Comparison of ENCODE assay signal across 6 cellular contexts in the genomic region with DNA sequence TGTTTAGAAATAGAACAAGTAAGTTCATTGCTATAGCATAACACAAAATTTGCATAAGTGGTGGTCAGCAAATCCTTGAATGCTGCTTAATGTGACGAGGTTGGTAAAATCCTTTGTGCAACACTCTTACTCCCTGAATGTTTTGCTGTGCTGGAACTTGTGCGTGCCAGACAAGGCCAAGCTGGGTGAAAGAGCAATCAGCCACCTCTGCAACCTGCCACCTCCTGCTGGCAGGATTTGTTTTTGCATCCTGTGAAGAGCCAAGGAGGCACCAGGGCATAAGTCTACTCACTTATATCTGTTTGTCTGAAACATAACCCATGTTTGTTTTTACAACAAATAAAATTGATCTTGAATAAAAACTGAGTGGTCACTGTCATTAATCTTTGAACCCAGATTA. TPM values are rescaled to one million over a fixed set of nuclear protein-coding genes. Genes with fewer than 3 reads are reported as not detected.
"Had no signal": no experiment of that assay in that cellular context is flagged by ENCODE, and none has a peak within 500 bp of the region (broad histone marks: within the 10 kb centered on the region; RNA-seq: fewer than 3 reads in every experiment).

No MANE protein-coding gene starts in this region.

RNA-seq across cellular contexts. Expression of gene RAB6D, which starts 53.0 kb away (rescaled TPM):
- total RNA-seq: activated T-helper 17 cell treated with anti-CD3 and anti-CD28 coated beads, Interleukin-2, amount 50 U/mL, for 72 hours; myocyte; right atrium auricular region; subcutaneous adipose tissue; T-helper 17 cell; thyroid gland had no signal
